8 cellular contexts compared by ENCODE assay signal in the genomic region with DNA sequence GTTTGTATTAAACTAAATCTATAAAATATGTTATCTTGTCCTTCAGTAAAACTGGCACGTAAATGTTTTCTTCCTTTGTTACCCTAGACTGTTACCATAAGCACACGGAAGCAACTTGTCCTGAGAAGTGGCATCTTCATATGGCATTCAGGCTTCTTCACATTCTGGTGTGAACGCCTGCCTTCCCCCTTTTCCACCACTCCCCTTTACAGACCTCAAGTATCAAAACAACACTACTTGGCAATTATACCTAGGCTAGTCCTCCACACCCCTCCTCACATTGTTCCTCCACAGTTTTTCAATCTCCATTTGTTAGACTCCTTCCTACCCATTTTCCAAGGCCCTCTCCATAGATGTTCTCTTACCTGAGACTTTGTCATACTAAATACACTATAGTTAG.
A peak's percentile ranks its signal among the peaks of the same experiment; 100 is the strongest.
DNase-seq lines count a peak whose midpoint lies in the region; ATAC-seq and TF ChIP-seq lines count a peak whose summit lies in the region.

No MANE protein-coding gene starts in this region.

- H3K4me3 ChIP-seq in GM06990 (replicated peaks; ENCODE audit: low read depth, low read length) (peak overlapping the region; percentile 97), epithelial cell of esophagus (ENCODE audit: low read length) (peak overlapping the region; percentile 97)

- H3K27me3 ChIP-seq in GM06990 (replicated peaks; ENCODE audit: control insufficient read depth, insufficient read depth, low read length), result no peaks in the 10 kb centered on the region

- TF ChIP-seq CTCF in GM06990 (IDR thresholded peaks at IDR 0.05; ENCODE audit: insufficient read depth, low read length, poor library complexity, severe bottlenecking), result no peak
- TF ChIP-seq CTCF in epithelial cell of esophagus (IDR thresholded peaks at IDR 0.05; ENCODE audit: insufficient read depth, low read depth, low read length, missing control alignments), result no peak

- no peak for ATAC-seq in HG03039 (IDR thresholded peaks at IDR 0.05; ENCODE audit: unreplicated experiment)

- no peak for DNase-seq in GM06990 (ENCODE audit: extremely low read depth, insufficient read length)
- DNase-seq in OCI-M1 (lab: John Stamatoyannopoulos, UW), result peak; percentile 45
- DNase-seq in epithelial cell of esophagus (ENCODE audit: low read depth), result no peak
- peak; percentile 4 for DNase-seq in putamen (ENCODE audit: low spot score)
- DNase-seq in NCI-H774 (lab: John Stamatoyannopoulos, UW), result no peak
- DNase-seq in HuH-7 (ENCODE audit: low spot score), result no peak
- no peak for DNase-seq in superior temporal gyrus (ENCODE audit: extremely low spot score)

- H3K36me3 ChIP-seq in GM06990 (ENCODE audit: control insufficient read depth, insufficient read depth, low read length), result no peaks in the 10 kb centered on the region; the same call in 1 of the 2 replicates

Comparison
In these comparisons a context has a peak if more than half of its experiments do, and no peak if none do; other contexts are left out.
1. DNase-seq: peak in OCI-M1 (single experiment) and putamen (single experiment); none in GM06990 (single experiment), epithelial cell of esophagus (single experiment), NCI-H774 (single experiment), HuH-7 (single experiment) and superior temporal gyrus (single experiment).